22 cellular contexts compared by ENCODE assay signal in genomic region chr9:125970340-125970739, GRCh38.
A peak's percentile ranks its signal among the peaks of the same experiment; 100 is the strongest.
DNase-seq lines count a peak whose midpoint lies in the region; ATAC-seq and TF ChIP-seq lines count a peak whose summit lies in the region.
"Had no signal": no experiment of that assay in that cellular context is flagged by ENCODE, and none has a peak within 500 bp of the region (broad histone marks: within the 10 kb centered on the region; RNA-seq: fewer than 3 reads in every experiment).

No MANE protein-coding gene starts in this region.

- H3K27ac ChIP-seq in SK-N-SH (ENCODE audit: low read depth in 2 of 2, low read length in 1 of 2) (no peak overlapping the region), RWPE1 (peak overlapping the region; percentile 27)

- TF ChIP-seq EP300 in SK-N-SH (IDR thresholded peaks at IDR 0.05; ENCODE audit: borderline replicate concordance in 1 of 2, low read depth in 1 of 2, low read length in 1 of 2): no peak

- H3F3A ChIP-seq in SK-N-SH (replicated peaks; ENCODE audit: insufficient read depth): peaks cover 10% of the 10 kb centered on the region

- no peak for TF ChIP-seq RAD21 in SK-N-SH (IDR thresholded peaks at IDR 0.05; ENCODE audit: low read length)

- H3K4me3 ChIP-seq in SK-N-SH (ENCODE audit: low read depth in 2 of 2, low read length in 1 of 2): no peak overlapping the region
- H3K4me3 ChIP-seq: MG63 had no signal

- H3K27ac Mint-ChIP-seq in osteocyte (ENCODE audit: unreplicated experiment): no peak overlapping the region
- H3K27ac Mint-ChIP-seq: B cell, IgD-negative memory B cell had no signal

- no peaks in the 10 kb centered on the region for H3K27me3 ChIP-seq in SK-N-SH (ENCODE audit: insufficient read depth)
- H3K27me3 ChIP-seq: MG63 had no signal

- H3K4me1 ChIP-seq in SK-N-SH (ENCODE audit: control insufficient read depth in 1 of 2, insufficient read depth in 2 of 2, low read depth in 1 of 2, low read length in 1 of 2): peaks cover 0 to 33% of the 10 kb centered on the region in 2 experiments; a peak in 2 of 4 replicates

- no peak overlapping the region for H2AFZ ChIP-seq in SK-N-SH (ENCODE audit: low read depth)

- WGBS in SK-N-SH (ENCODE audit: low lambda C conversion rate): 88% methylated on average over 4 of the region's 5 CpGs

- peaks cover 20 to 31% of the 10 kb centered on the region in 2 experiments for H3K36me3 ChIP-seq in SK-N-SH (replicated peaks in 1 of 2; ENCODE audit: control insufficient read depth in 1 of 2, insufficient read depth in 2 of 2, low read length in 1 of 2)

- H3K9ac ChIP-seq in SK-N-SH: no peak overlapping the region

- H3K4me2 ChIP-seq in SK-N-SH: no peak overlapping the region

- no peaks in the 10 kb centered on the region for H3K9me3 ChIP-seq in SK-N-SH
- H3K9me3 ChIP-seq: MG63 had no signal

- CTCF ChIA-PET in SK-N-SH (lab: Yijun Ruan, JAX) (no interaction called here), RWPE1 (lab: Yijun Ruan, JAX) (interaction anchor here (0.7 kb wide), 1 partner anchor 58 kb away, joined by 4 read pairs; no protein-coding TSS in a partner anchor)

- no peaks in the 10 kb centered on the region for H4K20me1 ChIP-seq in SK-N-SH (ENCODE audit: insufficient read depth)

- DNase-seq in SK-N-SH (no peak), RWPE1 (ENCODE audit: low spot score) (peak; percentile 34), iPS-NIHi11 (ENCODE audit: low spot score) (peak; percentile 2), osteocyte (ENCODE audit: extremely low spot score, unreplicated experiment) (peak; percentile 65), posterior vena cava (ENCODE audit: low spot score) (no peak)
- DNase-seq in NK-92 treated with Interleukin-12 subunit alpha and Interleukin-12 subunit beta, amount 100 ng/mL, for 24 hours (lab: John Stamatoyannopoulos, UW): no peak
- DNase-seq: CD4-positive, CD25-positive, alpha-beta regulatory T cell; COR-L47; DND-41; Kasumi-1; MG63; NCI-H1417; NCI-H2029; NCI-H345; NCI-H524; NCI-H82; SHP77 had no signal

- H3K4me3 Mint-ChIP-seq in osteocyte (ENCODE audit: unreplicated experiment): no peak overlapping the region
- H3K4me3 Mint-ChIP-seq: B cell; CD4-positive, CD25-positive, alpha-beta regulatory T cell; IgD-negative memory B cell had no signal

- POLR2A ChIA-PET in SK-N-SH (lab: Yijun Ruan, JAX) (interaction anchor here (1.4 kb wide), 1 partner anchor 10 kb away, joined by 3 read pairs; no protein-coding TSS in a partner anchor), RWPE1 (lab: Yijun Ruan, JAX; ENCODE audit: low non-redundant PET) (no interaction called here)

- H3K9me2 ChIP-seq in SK-N-SH: no peaks in the 10 kb centered on the region

- H3K27me3 Mint-ChIP-seq in osteocyte (ENCODE audit: unreplicated experiment): no peaks in the 10 kb centered on the region
- H3K27me3 Mint-ChIP-seq: B cell; CD4-positive, CD25-positive, alpha-beta regulatory T cell; IgD-negative memory B cell had no signal

- H3K36me3 Mint-ChIP-seq in osteocyte (ENCODE audit: unreplicated experiment): peaks cover 13% of the 10 kb centered on the region

- ATAC-seq in SK-N-SH treated with all-trans-retinoic acid at 6 μM for 48 hours: peak; percentile 14; the same call in 2 of the 3 replicates
- no peak for ATAC-seq in GM18502 (IDR thresholded peaks at IDR 0.05; ENCODE audit: poor library complexity, unreplicated experiment)
- ATAC-seq: HCT116 had no signal

- no peaks in the 10 kb centered on the region for H3K9me3 Mint-ChIP-seq in osteocyte (ENCODE audit: unreplicated experiment)

- no peak for TF ChIP-seq CTCF in SK-N-SH (IDR thresholded peaks at IDR 0.05)
- no peak for TF ChIP-seq CTCF in RWPE1 (conservative IDR thresholded peaks at IDR 0.05; ENCODE audit: low read depth)
- no peak for TF ChIP-seq CTCF in osteocyte (IDR thresholded peaks at IDR 0.05)

- H3K79me2 ChIP-seq in SK-N-SH (ENCODE audit: insufficient read depth): no peaks in the 10 kb centered on the region

- no peaks in the 10 kb centered on the region for H3K4me1 Mint-ChIP-seq in osteocyte (ENCODE audit: unreplicated experiment)

- intact Hi-C loops in posterior vena cava (cut with DNase I): no loop called here

TF ChIP-seq in SK-N-SH treated with all-trans-retinoic acid at 6 μM for 48 hours, 23 proteins besides CTCF, POLR2A, EP300 and RAD21 (continues in another document):
- TF ChIP-seq SNAI2 (CRISPR knock-in tag; IDR thresholded peaks at IDR 0.05): no peak
- TF ChIP-seq ZNF8 (CRISPR knock-in tag; IDR thresholded peaks at IDR 0.05): no peak
- TF ChIP-seq ZFP30 (CRISPR knock-in tag; IDR thresholded peaks at IDR 0.05): no peak
- no peak for TF ChIP-seq OSR1 (CRISPR knock-in tag; IDR thresholded peaks at IDR 0.05)
- no peak for TF ChIP-seq PPARA (CRISPR knock-in tag; IDR thresholded peaks at IDR 0.05; ENCODE audit: borderline replicate concordance)
- no peak for TF ChIP-seq BACH2 (CRISPR knock-in tag; IDR thresholded peaks at IDR 0.05; ENCODE audit: borderline replicate concordance)
- no peak for TF ChIP-seq CREB5 (CRISPR knock-in tag; IDR thresholded peaks at IDR 0.05; ENCODE audit: low read depth)
- TF ChIP-seq POU6F1 (CRISPR knock-in tag; IDR thresholded peaks at IDR 0.05; ENCODE audit: borderline replicate concordance, low read depth): no peak
- TF ChIP-seq TOX (CRISPR knock-in tag; IDR thresholded peaks at IDR 0.05; ENCODE audit: borderline replicate concordance): no peak
- TF ChIP-seq ZC3H10 (CRISPR knock-in tag; IDR thresholded peaks at IDR 0.05): no peak
- TF ChIP-seq RARB (CRISPR knock-in tag; IDR thresholded peaks at IDR 0.05): no peak

TF ChIP-seq in SK-N-SH, 30 proteins besides CTCF, POLR2A, EP300 and RAD21:
- no peak for TF ChIP-seq POLR2AphosphoS5 (IDR thresholded peaks at IDR 0.05; ENCODE audit: low read depth, low read length)
- TF ChIP-seq EZH2phosphoT487 (IDR thresholded peaks at IDR 0.05; ENCODE audit: borderline replicate concordance, low read depth): no peak
- no peak for TF ChIP-seq FOSL2 (IDR thresholded peaks at IDR 0.05; ENCODE audit: borderline replicate concordance, low read depth)
- no peak for TF ChIP-seq GABPA (IDR thresholded peaks at IDR 0.05; ENCODE audit: low read depth)
- no peak for TF ChIP-seq NRF1 (IDR thresholded peaks at IDR 0.05; ENCODE audit: low read depth, low read length)
- no peak for TF ChIP-seq RXRA (IDR thresholded peaks at IDR 0.05; ENCODE audit: borderline replicate concordance, low read depth)
- TF ChIP-seq TCF12 (IDR thresholded peaks at IDR 0.05): no peak
- no peak for TF ChIP-seq NFIC (IDR thresholded peaks at IDR 0.05; ENCODE audit: borderline replicate concordance)
- TF ChIP-seq ZBTB33 (IDR thresholded peaks at IDR 0.05; ENCODE audit: borderline replicate concordance, low read depth): no peak
- TF ChIP-seq YY1 (IDR thresholded peaks at IDR 0.05; ENCODE audit: low read depth): no peak
- no peak for TF ChIP-seq JUND (IDR thresholded peaks at IDR 0.05)
- TF ChIP-seq PBX3 (IDR thresholded peaks at IDR 0.05): no peak
- no peak for TF ChIP-seq GATA2 (CRISPR knock-in tag; IDR thresholded peaks at IDR 0.05)
- no peak for TF ChIP-seq SMC3 (IDR thresholded peaks at IDR 0.05; ENCODE audit: low read depth, low read length)
- no peak for TF ChIP-seq USF2 (IDR thresholded peaks at IDR 0.05; ENCODE audit: borderline replicate concordance, low read depth, low read length)
- TF ChIP-seq TEAD4 (IDR thresholded peaks at IDR 0.05; ENCODE audit: borderline replicate concordance, insufficient read depth): no peak
- no peak for TF ChIP-seq CHD2 (IDR thresholded peaks at IDR 0.05; ENCODE audit: low read length, partially characterized antibody)
- TF ChIP-seq TAF1 (IDR thresholded peaks at IDR 0.05; ENCODE audit: borderline replicate concordance, low read depth, low read length): no peak
- no peak for TF ChIP-seq FOXJ3 (CRISPR knock-in tag; IDR thresholded peaks at IDR 0.05)

Comparison
In these comparisons a context has a peak if more than half of its experiments do, and no peak if none do; other contexts are left out.
1. DNase-seq: peak in RWPE1 (single experiment), iPS-NIHi11 (single experiment) and osteocyte (single experiment); none in SK-N-SH (single experiment), posterior vena cava (single experiment) and NK-92 treated with Interleukin-12 subunit alpha and Interleukin-12 subunit beta, amount 100 ng/mL, for 24 hours (single experiment).